ENCODE assay signal across 28 cellular contexts in genomic region chr7:145216876-145217275, GRCh38.
"Had no signal": no experiment of that assay in that cellular context is flagged by ENCODE, and none has a peak within 500 bp of the region (broad histone marks: within the 10 kb centered on the region; RNA-seq: fewer than 3 reads in every experiment).

No MANE protein-coding gene starts in this region.

- DNase-seq: natural killer cell; occipital lobe; ovary; posterior cingulate gyrus; psoas muscle; right cardiac atrium; right lobe of liver; sigmoid colon; small intestine; stimulated activated CD4-positive, alpha-beta T cell treated with anti-CD3 and anti-CD28 coated beads, Interleukin-15, amount 100 ng/mL, for 24 hours; stimulated activated CD4-positive, alpha-beta T cell treated with anti-CD3 and anti-CD28 coated beads, Interleukin-2, amount 100 ng/mL, for 24 hours; stimulated activated CD4-positive, alpha-beta T cell treated with anti-CD3 and anti-CD28 coated beads, Interleukin-2, amount 100 ng/mL, for 48 hours; stimulated activated CD4-positive, alpha-beta T cell treated with anti-CD3 and anti-CD28 coated beads, Interleukin-4, amount 100 ng/mL, for 24 hours; stimulated activated naive B cell treated with anti-CD40 and anti-IgM and Interleukin-4, amounts not matched to agents 10 μg/mL and 1 μg/mL and 100 μg/mL, for 72 hours; stimulated activated naive CD4-positive, alpha-beta T cell treated with Interleukin-2 at 50 U/mL for 16 hours; stomach; thyroid gland; trophoblast cell; upper lobe of right lung; uterus had no signal

- H3K4me3 ChIP-seq: neural progenitor cell, ovary, psoas muscle, right lobe of liver, sigmoid colon, stomach, thoracic aorta, thyroid gland, tibial nerve, upper lobe of right lung, uterus had no signal

- H3K27ac Mint-ChIP-seq: natural killer cell; nephron; neural progenitor cell; progenitor cell of endocrine pancreas; stimulated activated effector memory CD8-positive, alpha-beta T cell treated with anti-CD3 and anti-CD28 coated beads, Interleukin-12 subunit alpha, Interleukin-12 subunit beta, amount 100 ng/mL, for 72 hours; stimulated activated naive B cell treated with anti-CD40 and anti-IgM and Interleukin-4, amounts not matched to agents 10 μg/mL and 1 μg/mL and 100 μg/mL, for 72 hours; stimulated activated naive CD8-positive, alpha-beta T cell treated with anti-CD3 and anti-CD28 coated beads, Interleukin-15, Interleukin-2, amounts not matched to agents 100 ng/mL and 50 ng/mL, for 24 hours had no signal

- H3K9me3 ChIP-seq: ovary, psoas muscle, right lobe of liver, sigmoid colon, thoracic aorta, thyroid gland, upper lobe of right lung, uterus had no signal

- H3K9me3 Mint-ChIP-seq: neural progenitor cell; stimulated activated effector memory CD8-positive, alpha-beta T cell treated with anti-CD3 and anti-CD28 coated beads, Interleukin-12 subunit alpha, Interleukin-12 subunit beta, amount 100 ng/mL, for 72 hours had no signal

- H3K36me3 ChIP-seq: neural progenitor cell, ovary, right lobe of liver, sigmoid colon, stomach, thoracic aorta, thyroid gland, tibial nerve, upper lobe of right lung, uterus had no signal

- H3K27me3 Mint-ChIP-seq: progenitor cell of endocrine pancreas; stimulated activated naive B cell treated with anti-CD40 and anti-IgM and Interleukin-4, amounts not matched to agents 10 μg/mL and 1 μg/mL and 100 μg/mL, for 72 hours; stimulated activated naive CD8-positive, alpha-beta T cell treated with anti-CD3 and anti-CD28 coated beads, Interleukin-15, Interleukin-2, amounts not matched to agents 100 ng/mL and 50 ng/mL, for 24 hours had no signal

- ATAC-seq: natural killer cell; psoas muscle; right cardiac atrium; right lobe of liver; stimulated activated effector memory CD8-positive, alpha-beta T cell treated with anti-CD3 and anti-CD28 coated beads, Interleukin-12 subunit alpha, Interleukin-12 subunit beta, amount 100 ng/mL, for 72 hours; stimulated activated naive B cell treated with anti-CD40 and anti-IgM and Interleukin-4, amounts not matched to agents 10 μg/mL and 1 μg/mL and 100 μg/mL, for 72 hours; upper lobe of right lung had no signal

- H3K27me3 ChIP-seq: neural progenitor cell, ovary, right lobe of liver, sigmoid colon, stomach, thyroid gland, tibial nerve, upper lobe of right lung, uterus had no signal

- H3K4me1 Mint-ChIP-seq: natural killer cell; nephron; neural progenitor cell; stimulated activated effector memory CD8-positive, alpha-beta T cell treated with anti-CD3 and anti-CD28 coated beads, Interleukin-12 subunit alpha, Interleukin-12 subunit beta, amount 100 ng/mL, for 72 hours; stimulated activated naive B cell treated with anti-CD40 and anti-IgM and Interleukin-4, amounts not matched to agents 10 μg/mL and 1 μg/mL and 100 μg/mL, for 72 hours had no signal

- H3K27ac ChIP-seq: neural progenitor cell, ovary, parathyroid adenoma, psoas muscle, right lobe of liver, sigmoid colon, stomach, thoracic aorta, thyroid gland, tibial nerve, upper lobe of right lung, uterus had no signal

- H3K4me3 Mint-ChIP-seq: natural killer cell; nephron; neural progenitor cell; stimulated activated effector memory CD8-positive, alpha-beta T cell treated with anti-CD3 and anti-CD28 coated beads, Interleukin-12 subunit alpha, Interleukin-12 subunit beta, amount 100 ng/mL, for 72 hours; stimulated activated naive B cell treated with anti-CD40 and anti-IgM and Interleukin-4, amounts not matched to agents 10 μg/mL and 1 μg/mL and 100 μg/mL, for 72 hours; stimulated activated naive CD8-positive, alpha-beta T cell treated with anti-CD3 and anti-CD28 coated beads, Interleukin-15, Interleukin-2, amounts not matched to agents 100 ng/mL and 50 ng/mL, for 24 hours had no signal

- H3K36me3 Mint-ChIP-seq: natural killer cell; neural progenitor cell; stimulated activated effector memory CD8-positive, alpha-beta T cell treated with anti-CD3 and anti-CD28 coated beads, Interleukin-12 subunit alpha, Interleukin-12 subunit beta, amount 100 ng/mL, for 72 hours; stimulated activated naive B cell treated with anti-CD40 and anti-IgM and Interleukin-4, amounts not matched to agents 10 μg/mL and 1 μg/mL and 100 μg/mL, for 72 hours had no signal
